In genomic region chr3:167318306-167318705, GRCh38 we compare ENCODE assay signal across 22 cellular contexts.
DNase-seq lines count a peak whose midpoint lies in the region; ATAC-seq and TF ChIP-seq lines count a peak whose summit lies in the region.
"Had no signal": no experiment of that assay in that cellular context is flagged by ENCODE, and none has a peak within 500 bp of the region (broad histone marks: within the 10 kb centered on the region; RNA-seq: fewer than 3 reads in every experiment).

No MANE protein-coding gene starts in this region.

- in situ Hi-C loops in KBM-7 (cut with MboI; ENCODE audit: low pct_unique_long_range_greater_than_20kb, low sequenced_read_pairs): no loop called here

- H3K4me3 ChIP-seq in epithelial cell of esophagus (ENCODE audit: low read length) (no peak overlapping the region), esophagus squamous epithelium (no peak overlapping the region), body of pancreas (no peak overlapping the region)
- H3K4me3 ChIP-seq: BLaER1 treated with 17β-estradiol and CSF1 and Interleukin-3, amounts not matched to agents 10 nM and 100 nM; GM23248; HAP-1 had no signal

- TF ChIP-seq CTCF in epithelial cell of esophagus (IDR thresholded peaks at IDR 0.05; ENCODE audit: insufficient read depth, low read depth, low read length, missing control alignments) (no peak), esophagus squamous epithelium (IDR thresholded peaks at IDR 0.05) (no peak), body of pancreas (IDR thresholded peaks at IDR 0.05) (no peak)

- no peaks in the 10 kb centered on the region for H3K4me1 ChIP-seq in esophagus squamous epithelium
- H3K4me1 ChIP-seq in body of pancreas: no peaks in the 10 kb centered on the region
- H3K4me1 ChIP-seq: HAP-1 had no signal

- H3K36me3 ChIP-seq in esophagus squamous epithelium (no peaks in the 10 kb centered on the region), body of pancreas (replicated peaks in 1 of 2; ENCODE audit: insufficient read depth in 1 of 2, low read depth in 2 of 2) (no peaks in the 10 kb centered on the region)
- H3K36me3 ChIP-seq: BLaER1 treated with 17β-estradiol and CSF1 and Interleukin-3, amounts not matched to agents 10 nM and 100 nM; HAP-1 had no signal

- WGBS in esophagus squamous epithelium, 2 donors: 38 to 53% methylated on average over 2 of the region's 2 CpGs
- WGBS in body of pancreas, 2 donors: 79 to 82% methylated on average over 2 of the region's 2 CpGs

- TF ChIP-seq POLR2A in GM18505 (IDR thresholded peaks at IDR 0.05; ENCODE audit: borderline replicate concordance, extremely low read depth, insufficient read depth, insufficient read length) (no peak), esophagus squamous epithelium (IDR thresholded peaks at IDR 0.05) (no peak), body of pancreas (IDR thresholded peaks at IDR 0.05) (no peak)

- H3K27me3 ChIP-seq in esophagus squamous epithelium (no peaks in the 10 kb centered on the region), body of pancreas (no peaks in the 10 kb centered on the region)
- H3K27me3 ChIP-seq: BLaER1 treated with 17β-estradiol and CSF1 and Interleukin-3, amounts not matched to agents 10 nM and 100 nM had no signal

- intact Hi-C loops in esophagus squamous epithelium (cut with DNase I) (no loop called here), body of pancreas (cut with DNase I) (no loop called here)

- H3K27ac ChIP-seq in esophagus squamous epithelium (no peak overlapping the region), body of pancreas (no peak overlapping the region)
- H3K27ac ChIP-seq: BLaER1 treated with 17β-estradiol and CSF1 and Interleukin-3, amounts not matched to agents 10 nM and 100 nM; GM23248; RWPE1 had no signal

- H3K9me3 ChIP-seq in esophagus squamous epithelium (no peaks in the 10 kb centered on the region), body of pancreas (no peaks in the 10 kb centered on the region)
- H3K9me3 ChIP-seq: BLaER1 treated with 17β-estradiol and CSF1 and Interleukin-3, amounts not matched to agents 10 nM and 100 nM; HAP-1; SK-N-SH had no signal

- ATAC-seq in GM18505 (IDR thresholded peaks at IDR 0.05; ENCODE audit: unreplicated experiment) (peak; percentile 48), body of pancreas (no peak)
- ATAC-seq: CD8-positive, alpha-beta T cell had no signal

- peak; percentile 9 for DNase-seq in KBM-7
- peak; percentile 39 for DNase-seq in NOMO-1 treated with DMSO at 0.1 percent for 48 hours (lab: John Stamatoyannopoulos, UW; ENCODE audit: unreplicated experiment)
- DNase-seq in epithelial cell of esophagus (ENCODE audit: low read depth): peak; percentile 5
- no peak for DNase-seq in esophagus squamous epithelium (lab: John Stamatoyannopoulos, UW)
- DNase-seq in SIG-M5 treated with dmso at 0.1 percent for 504 hours (lab: John Stamatoyannopoulos, UW; ENCODE audit: unreplicated experiment): no peak
- no peak for DNase-seq in body of pancreas
- DNase-seq: CD8-positive, alpha-beta T cell; GM23248; KG1; NCI-H1092 treated with DMSO at 0.1 percent for 48 hours; NCI-H2029; NCI-H345; NCI-H524; NCI-H774; NK-92 treated with Interleukin-12 subunit alpha and Interleukin-12 subunit beta, amount 100 ng/mL, for 24 hours; SK-N-SH; T-helper 1 cell; T-helper 9 cell had no signal

Comparison
In these comparisons a context has a peak if more than half of its experiments do, and no peak if none do; other contexts are left out.
1. DNase-seq: peak in KBM-7 (single experiment), NOMO-1 treated with DMSO at 0.1 percent for 48 hours (single experiment) and epithelial cell of esophagus (single experiment); none in esophagus squamous epithelium (single experiment), SIG-M5 treated with dmso at 0.1 percent for 504 hours (single experiment) and body of pancreas (0 of 4).